ENCODE assay signal across 1 cellular context in the genomic region with DNA sequence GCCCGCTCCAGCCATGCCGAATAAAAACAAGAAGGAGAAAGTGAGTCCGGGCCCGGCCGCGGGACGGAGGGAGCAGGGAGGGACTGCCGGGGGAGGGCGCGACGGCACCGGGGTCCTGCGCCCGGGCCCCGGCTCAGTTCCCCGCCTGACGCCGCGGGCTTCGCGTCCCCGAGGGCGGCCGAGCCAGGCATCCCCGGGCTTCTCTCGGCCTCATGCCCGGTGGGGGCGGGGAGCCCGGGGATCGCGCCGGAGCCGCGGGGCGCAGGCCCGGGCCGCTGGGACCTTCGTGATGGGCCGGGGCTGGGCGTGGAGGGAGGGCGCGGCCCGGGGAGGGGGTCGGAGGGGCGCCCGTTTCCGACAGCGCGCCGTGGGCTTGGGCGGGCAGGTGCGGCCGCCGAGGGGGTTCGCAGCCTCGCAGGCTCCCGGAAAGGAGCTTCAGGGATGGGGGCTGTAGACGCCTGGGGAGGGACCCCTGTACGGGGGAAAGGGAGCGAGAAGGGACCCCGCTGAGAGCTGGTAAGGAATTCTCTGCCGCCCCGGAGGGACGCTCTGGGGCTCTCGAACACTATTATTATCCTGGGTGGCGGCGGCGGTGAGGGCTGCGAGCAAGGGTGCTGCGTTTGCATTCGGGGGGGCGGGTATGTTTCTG.
TF ChIP-seq lines count a peak whose summit lies in the region.

No MANE protein-coding gene starts in this region.

TF ChIP-seq in K562, 482 proteins besides CTCF, POLR2A, EP300 and RAD21 (continued from another document):
- TF ChIP-seq, protein P1, sequence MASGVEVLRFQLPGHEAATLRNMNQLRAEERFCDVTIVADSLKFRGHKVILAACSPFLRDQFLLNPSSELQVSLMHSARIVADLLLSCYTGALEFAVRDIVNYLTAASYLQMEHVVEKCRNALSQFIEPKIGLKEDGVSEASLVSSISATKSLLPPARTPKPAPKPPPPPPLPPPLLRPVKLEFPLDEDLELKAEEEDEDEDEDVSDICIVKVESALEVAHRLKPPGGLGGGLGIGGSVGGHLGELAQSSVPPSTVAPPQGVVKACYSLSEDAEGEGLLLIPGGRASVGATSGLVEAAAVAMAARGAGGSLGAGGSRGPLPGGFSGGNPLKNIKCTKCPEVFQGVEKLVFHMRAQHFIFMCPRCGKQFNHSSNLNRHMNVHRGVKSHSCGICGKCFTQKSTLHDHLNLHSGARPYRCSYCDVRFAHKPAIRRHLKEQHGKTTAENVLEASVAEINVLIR (CRISPR knock-in tag; IDR thresholded peaks at IDR 0.05): no peak
- TF ChIP-seq TAF1 (IDR thresholded peaks at IDR 0.05; ENCODE audit: control insufficient read depth, extremely low read depth, insufficient read depth, low read length, severe bottlenecking) (peak; percentile 29), SMAD4 (CRISPR knock-in tag; conservative IDR thresholded peaks at IDR 0.05) (peak; percentile 46; the same call in 1 of the 2 replicates), SOX6 (IDR thresholded peaks at IDR 0.05) (no peak), ZNF57 (CRISPR knock-in tag; IDR thresholded peaks at IDR 0.05) (no peak), TBL1XR1 (IDR thresholded peaks at IDR 0.05; ENCODE audit: low read length in 2 of 2) (no peak), PCBP1 (IDR thresholded peaks at IDR 0.05; ENCODE audit: low read depth, low read length, poor library complexity, severe bottlenecking) (no peak), POLR2G (IDR thresholded peaks at IDR 0.05; ENCODE audit: low read depth, low read length) (no peak; the same call in none of the 2 replicates), ZBTB7A (IDR thresholded peaks at IDR 0.05; ENCODE audit: borderline replicate concordance, control insufficient read depth, low read depth, low read length) (peak; percentile 68; the same call in 1 of the 2 replicates), SIN3B (IDR thresholded peaks at IDR 0.05; ENCODE audit: low read depth) (no peak), CBFA2T2 (conservative IDR thresholded peaks at IDR 0.05) (no peak), CCNT2 (IDR thresholded peaks at IDR 0.05; ENCODE audit: borderline replicate concordance, extremely low read depth, insufficient read length, low read depth, low read length) (peak; percentile 49)
- TF ChIP-seq, protein P2, sequence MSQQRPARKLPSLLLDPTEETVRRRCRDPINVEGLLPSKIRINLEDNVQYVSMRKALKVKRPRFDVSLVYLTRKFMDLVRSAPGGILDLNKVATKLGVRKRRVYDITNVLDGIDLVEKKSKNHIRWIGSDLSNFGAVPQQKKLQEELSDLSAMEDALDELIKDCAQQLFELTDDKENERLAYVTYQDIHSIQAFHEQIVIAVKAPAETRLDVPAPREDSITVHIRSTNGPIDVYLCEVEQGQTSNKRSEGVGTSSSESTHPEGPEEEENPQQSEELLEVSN (IDR thresholded peaks at IDR 0.05; ENCODE audit: borderline replicate concordance in 1 of 2, extremely low read depth in 1 of 2, insufficient read depth in 1 of 2, insufficient read length in 1 of 2, low read depth in 1 of 2, low read length in 1 of 2, poor library complexity in 1 of 2, severe bottlenecking in 1 of 2): peak in 1 of 2 experiments; percentile 67
- TF ChIP-seq, protein P3, sequence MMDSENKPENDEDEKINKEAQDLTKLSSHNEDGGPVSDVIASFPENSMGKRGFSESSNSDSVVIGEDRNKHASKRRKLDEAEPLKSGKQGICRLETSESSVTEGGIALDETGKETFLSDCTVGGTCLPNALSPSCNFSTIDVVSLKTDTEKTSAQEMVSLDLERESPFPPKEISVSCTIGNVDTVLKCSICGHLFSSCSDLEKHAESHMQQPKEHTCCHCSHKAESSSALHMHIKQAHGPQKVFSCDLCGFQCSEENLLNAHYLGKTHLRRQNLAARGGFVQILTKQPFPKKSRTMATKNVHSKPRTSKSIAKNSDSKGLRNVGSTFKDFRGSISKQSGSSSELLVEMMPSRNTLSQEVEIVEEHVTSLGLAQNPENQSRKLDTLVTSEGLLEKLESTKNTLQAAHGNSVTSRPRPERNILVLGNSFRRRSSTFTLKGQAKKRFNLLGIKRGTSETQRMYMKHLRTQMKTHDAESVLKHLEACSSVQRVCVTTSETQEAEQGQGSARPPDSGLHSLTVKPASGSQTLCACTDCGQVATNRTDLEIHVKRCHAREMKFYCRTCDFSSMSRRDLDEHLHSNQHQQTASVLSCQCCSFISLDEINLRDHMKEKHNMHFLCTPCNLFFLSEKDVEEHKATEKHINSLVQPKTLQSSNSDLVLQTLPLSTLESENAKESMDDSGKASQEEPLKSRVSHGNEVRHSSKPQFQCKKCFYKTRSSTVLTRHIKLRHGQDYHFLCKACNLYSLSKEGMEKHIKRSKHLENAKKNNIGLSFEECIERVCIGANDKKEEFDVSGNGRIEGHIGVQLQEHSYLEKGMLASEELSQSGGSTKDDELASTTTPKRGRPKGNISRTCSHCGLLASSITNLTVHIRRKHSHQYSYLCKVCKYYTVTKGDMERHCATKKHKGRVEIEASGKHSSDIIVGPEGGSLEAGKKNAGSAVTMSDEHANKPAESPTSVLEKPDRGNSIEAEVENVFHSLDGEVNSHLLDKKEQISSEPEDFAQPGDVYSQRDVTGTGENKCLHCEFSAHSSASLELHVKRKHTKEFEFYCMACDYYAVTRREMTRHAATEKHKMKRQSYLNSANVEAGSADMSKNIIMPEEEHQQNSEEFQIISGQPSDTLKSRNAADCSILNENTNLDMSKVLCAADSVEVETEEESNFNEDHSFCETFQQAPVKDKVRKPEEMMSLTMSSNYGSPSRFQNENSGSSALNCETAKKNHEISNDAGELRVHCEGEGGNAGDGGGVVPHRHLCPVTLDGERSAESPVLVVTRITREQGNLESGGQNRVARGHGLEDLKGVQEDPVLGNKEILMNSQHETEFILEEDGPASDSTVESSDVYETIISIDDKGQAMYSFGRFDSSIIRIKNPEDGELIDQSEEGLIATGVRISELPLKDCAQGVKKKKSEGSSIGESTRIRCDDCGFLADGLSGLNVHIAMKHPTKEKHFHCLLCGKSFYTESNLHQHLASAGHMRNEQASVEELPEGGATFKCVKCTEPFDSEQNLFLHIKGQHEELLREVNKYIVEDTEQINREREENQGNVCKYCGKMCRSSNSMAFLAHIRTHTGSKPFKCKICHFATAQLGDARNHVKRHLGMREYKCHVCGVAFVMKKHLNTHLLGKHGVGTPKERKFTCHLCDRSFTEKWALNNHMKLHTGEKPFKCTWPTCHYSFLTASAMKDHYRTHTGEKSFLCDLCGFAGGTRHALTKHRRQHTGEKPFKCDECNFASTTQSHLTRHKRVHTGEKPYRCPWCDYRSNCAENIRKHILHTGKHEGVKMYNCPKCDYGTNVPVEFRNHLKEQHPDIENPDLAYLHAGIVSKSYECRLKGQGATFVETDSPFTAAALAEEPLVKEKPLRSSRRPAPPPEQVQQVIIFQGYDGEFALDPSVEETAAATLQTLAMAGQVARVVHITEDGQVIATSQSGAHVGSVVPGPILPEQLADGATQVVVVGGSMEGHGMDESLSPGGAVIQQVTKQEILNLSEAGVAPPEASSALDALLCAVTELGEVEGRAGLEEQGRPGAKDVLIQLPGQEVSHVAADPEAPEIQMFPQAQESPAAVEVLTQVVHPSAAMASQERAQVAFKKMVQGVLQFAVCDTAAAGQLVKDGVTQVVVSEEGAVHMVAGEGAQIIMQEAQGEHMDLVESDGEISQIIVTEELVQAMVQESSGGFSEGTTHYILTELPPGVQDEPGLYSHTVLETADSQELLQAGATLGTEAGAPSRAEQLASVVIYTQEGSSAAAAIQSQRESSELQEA (IDR thresholded peaks at IDR 0.05; ENCODE audit: low read depth): no peak
